In genomic region chr15:40070166-40070557, GRCh38 we compare ENCODE assay signal across 14 cellular contexts. TPM values are rescaled to one million over a fixed set of nuclear protein-coding genes. Genes with fewer than 3 reads are reported as not detected.
DNase-seq lines count a peak whose midpoint lies in the region; ATAC-seq, FAIRE-seq and TF ChIP-seq lines count a peak whose summit lies in the region.
"Had no signal": no experiment of that assay in that cellular context is flagged by ENCODE, and none has a peak within 500 bp of the region (broad histone marks: within the 10 kb centered on the region; RNA-seq: fewer than 3 reads in every experiment).

No MANE protein-coding gene starts in this region.

- H3K4me3 Mint-ChIP-seq in dendritic cell treated with granulocyte-macrophage colony-stimulating factor and Interleukin-4, amounts not matched to agents 40 ng/mL and 50 ng/mL, for 4 days = no peak overlapping the region
- H3K4me3 Mint-ChIP-seq: activated T-cell treated with anti-CD3 and anti-CD28 coated beads, Interleukin-2, amount 50 U/mL, for 4 hours had no signal

- ATAC-seq in IMR-90 (ENCODE audit: low read depth) (no peak), gastrocnemius medialis (no peak), GM21423 (IDR thresholded peaks at IDR 0.05; ENCODE audit: unreplicated experiment) (no peak)
- ATAC-seq: activated T-cell treated with anti-CD3 and anti-CD28 coated beads, Interleukin-2, amount 50 U/mL, for 4 hours had no signal

- H2AFZ ChIP-seq in IMR-90 (replicated peaks; ENCODE audit: low read length, poor library complexity) = no peak overlapping the region

- no peak for TF ChIP-seq RAD21 in IMR-90 (IDR thresholded peaks at IDR 0.05; ENCODE audit: low read length)

- no peaks in the 10 kb centered on the region for H3K36me3 Mint-ChIP-seq in dendritic cell treated with granulocyte-macrophage colony-stimulating factor and Interleukin-4, amounts not matched to agents 40 ng/mL and 50 ng/mL, for 4 days (ENCODE audit: low read depth)

- H4K91ac ChIP-seq in IMR-90 (ENCODE audit: insufficient read depth, low read depth, low read length) = no peak overlapping the region

- no peak overlapping the region for H2BK5ac ChIP-seq in IMR-90 (ENCODE audit: low read depth, low read length, poor library complexity, severe bottlenecking)

- TF ChIP-seq CTCF in D721Med (IDR thresholded peaks at IDR 0.05; ENCODE audit: insufficient read depth, missing control alignments) (no peak), IMR-90 (conservative IDR thresholded peaks at IDR 0.05; ENCODE audit: low read depth, low read length) (no peak), gastrocnemius medialis (IDR thresholded peaks at IDR 0.05 in 4 of 5, conservative IDR thresholded peaks at IDR 0.05 in 1 of 5) (no peak)

- H3K56ac ChIP-seq in IMR-90 (ENCODE audit: extremely low read depth, insufficient read depth, low read length) = no peak overlapping the region

- H4K20me1 ChIP-seq in IMR-90 (ENCODE audit: insufficient read depth, low read length) = no peaks in the 10 kb centered on the region

- peaks cover 12% of the 10 kb centered on the region for H3K27me3 Mint-ChIP-seq in dendritic cell treated with granulocyte-macrophage colony-stimulating factor and Interleukin-4, amounts not matched to agents 40 ng/mL and 50 ng/mL, for 4 days

- no peak overlapping the region for H2BK20ac ChIP-seq in IMR-90 (ENCODE audit: low read depth, low read length)

- H3K27ac ChIP-seq in IMR-90 (ENCODE audit: insufficient read depth, low read length) (no peak overlapping the region), gastrocnemius medialis (peak overlapping the region; percentile 76 to 88 (median 82))

- POLR2A ChIA-PET in IMR-90 (lab: Charles Lee; ENCODE audit: unreplicated experiment) = no interaction called here

- DNase-seq in D721Med (ENCODE audit: insufficient read length, low spot score) (peak; percentile 58), IMR-90 (no peak), gastrocnemius medialis (no peak), putamen (ENCODE audit: low spot score) (no peak), SW480 (ENCODE audit: low spot score) (no peak), NCI-H1694 treated with DMSO at 0.1 percent for 48 hours (lab: John Stamatoyannopoulos, UW) (no peak)
- DNase-seq: activated T-cell treated with anti-CD3 and anti-CD28 coated beads, Interleukin-2, amount 50 U/mL, for 4 hours; anterior cingulate cortex; KBM-7; NCI-H187 treated with DMSO at 0.1 percent for 48 hours; stimulated activated naive CD4-positive, alpha-beta T cell treated with Interleukin-2 at 50 U/mL for 16 hours had no signal

- H4K5ac ChIP-seq in IMR-90 (ENCODE audit: low read depth, low read length) = 0 out of 2 replicates have a peak overlapping the region, but pooled peaks have one; percentile 25

- H2AK9ac ChIP-seq in IMR-90 (replicated peaks; ENCODE audit: low read depth, low read length, poor library complexity) = peak overlapping the region; percentile 22

- H3K4ac ChIP-seq in IMR-90 (ENCODE audit: low read depth, low read length) = peak overlapping the region; percentile 84; the same call in 1 of the 2 replicates

- TF ChIP-seq POLR2A in IMR-90 (IDR thresholded peaks at IDR 0.05; ENCODE audit: low read depth, low read length) (no peak), gastrocnemius medialis (IDR thresholded peaks at IDR 0.05) (no peak)

- dilution Hi-C loops in IMR-90 (cut with HindIII; ENCODE audit: low sequenced_read_pairs, unreplicated experiment) = no loop called here

- FAIRE-seq in D721Med (lab: Jason Lieb, UNC) = no peak
- FAIRE-seq: H54 had no signal

- H3K14ac ChIP-seq in IMR-90 (replicated peaks; ENCODE audit: low read depth, low read length) = no peak overlapping the region

- H3K4me2 ChIP-seq in IMR-90 (ENCODE audit: low read depth, low read length) = no peak overlapping the region

- H3K9me3 Mint-ChIP-seq in dendritic cell treated with granulocyte-macrophage colony-stimulating factor and Interleukin-4, amounts not matched to agents 40 ng/mL and 50 ng/mL, for 4 days = peaks cover 8% of the 10 kb centered on the region
- H3K9me3 Mint-ChIP-seq: activated T-cell treated with anti-CD3 and anti-CD28 coated beads, Interleukin-2, amount 50 U/mL, for 4 hours had no signal

- no peak overlapping the region for H3K18ac ChIP-seq in IMR-90 (ENCODE audit: low read depth, low read length)

- 0 out of 3 replicates have a peak overlapping the region, but pooled peaks have one; percentile 36 for H2BK15ac ChIP-seq in IMR-90 (ENCODE audit: low read depth, low read length)

- H3K9me1 ChIP-seq in IMR-90 (ENCODE audit: insufficient read depth, low read length) = peaks cover under 1% of the 10 kb centered on the region

- H3K79me1 ChIP-seq in IMR-90 (ENCODE audit: low read depth in 1 of 2, low read length in 2 of 2) = no peaks in the 10 kb centered on the region

- H3K27me3 ChIP-seq in IMR-90 (ENCODE audit: control insufficient read depth, insufficient read depth, low read length) = no peaks in the 10 kb centered on the region
- H3K27me3 ChIP-seq in gastrocnemius medialis = no peaks in the 10 kb centered on the region

- intact Hi-C loops in IMR-90 (cut with micrococcal nuclease) = loop anchor here (1.0 kb wide), 1 partner anchor 9 kb away; no protein-coding TSS in a partner anchor
- intact Hi-C loops in dendritic cell treated with granulocyte-macrophage colony-stimulating factor and Interleukin-4, amounts not matched to agents 40 ng/mL and 50 ng/mL, for 4 days (cut with micrococcal nuclease) = no loop called here
- intact Hi-C loops in gastrocnemius medialis (cut with DNase I; ENCODE audit: low total_unique reads) = no loop called here

- CTCF ChIA-PET in IMR-90 (lab: Yijun Ruan, JAX) = interaction anchor here (0.6 kb wide), 1 partner anchor 211 kb away, joined by 3 read pairs; no protein-coding TSS in a partner anchor

- H4K8ac ChIP-seq in IMR-90 (ENCODE audit: low read depth in 2 of 2, low read length in 2 of 2) = no peak overlapping the region

- H3K27ac Mint-ChIP-seq in dendritic cell treated with granulocyte-macrophage colony-stimulating factor and Interleukin-4, amounts not matched to agents 40 ng/mL and 50 ng/mL, for 4 days = peak overlapping the region; percentile 61

- H3K9ac ChIP-seq in IMR-90 (ENCODE audit: low read depth, low read length) = no peak overlapping the region

- peaks cover 27% of the 10 kb centered on the region for H3K4me1 Mint-ChIP-seq in dendritic cell treated with granulocyte-macrophage colony-stimulating factor and Interleukin-4, amounts not matched to agents 40 ng/mL and 50 ng/mL, for 4 days (ENCODE audit: low read depth)

- no TSS peak for BruUV-seq in IMR-90 (replicated peaks; lab: Mats Ljungman, UMichigan)

- peaks cover 9% of the 10 kb centered on the region for H3K4me1 ChIP-seq in IMR-90 (ENCODE audit: control insufficient read depth, insufficient read depth, low read length)
- H3K4me1 ChIP-seq in gastrocnemius medialis = peaks cover 19 to 24% of the 10 kb centered on the region in 2 donors

- H3K23ac ChIP-seq in IMR-90 (ENCODE audit: low read depth, low read length) = no peak overlapping the region

- in situ Hi-C loops in IMR-90 (cut with MboI; ENCODE audit: low sequenced_read_pairs) = no loop called here
- in situ Hi-C loops in gastrocnemius medialis (cut with MboI; ENCODE audit: low sequenced_read_pairs in 4 of 4) = no loop called here

- 40% methylated on average over 1 of the region's 5 CpGs; no CpG with 5 or more reads in 1 of the 2 experiments for WGBS in IMR-90 (ENCODE audit: extremely low coverage in 2 of 2, insufficient read length in 1 of 2), 2 experiments

- no peak overlapping the region for H3K4me3 ChIP-seq in IMR-90 (ENCODE audit: insufficient read depth, low read depth, low read length)
- no peak overlapping the region for H3K4me3 ChIP-seq in gastrocnemius medialis

- H2AK5ac ChIP-seq in IMR-90 (ENCODE audit: low read depth, low read length) = no peak overlapping the region

- 0 out of 2 replicates have a peak overlapping the region, but pooled peaks have one; percentile 29 for H2BK120ac ChIP-seq in IMR-90 (ENCODE audit: low read depth, low read length)

- H3K36me3 ChIP-seq in IMR-90 (ENCODE audit: control insufficient read depth, insufficient read depth, low read length) (no peaks in the 10 kb centered on the region), gastrocnemius medialis (no peaks in the 10 kb centered on the region)

- H3K9me3 ChIP-seq in IMR-90 (ENCODE audit: control insufficient read depth, insufficient read depth, low read length) = no peaks in the 10 kb centered on the region
- H3K9me3 ChIP-seq in gastrocnemius medialis = no peaks in the 10 kb centered on the region

TF ChIP-seq in IMR-90, 13 proteins besides CTCF, POLR2A, EP300 and RAD21 (continues in another document):
- TF ChIP-seq SMC3 (IDR thresholded peaks at IDR 0.05; ENCODE audit: low read depth, low read length) (no peak), ELK1 (IDR thresholded peaks at IDR 0.05; ENCODE audit: borderline replicate concordance, low read depth, low read length) (no peak), MXI1 (IDR thresholded peaks at IDR 0.05; ENCODE audit: borderline replicate concordance, low read depth, low read length) (no peak), BHLHE40 (IDR thresholded peaks at IDR 0.05; ENCODE audit: low read depth, low read length) (no peak), MAFK (IDR thresholded peaks at IDR 0.05; ENCODE audit: low read depth, low read length) (no peak), CHD1 (IDR thresholded peaks at IDR 0.05; ENCODE audit: low read depth, low read length) (no peak), CEBPB (IDR thresholded peaks at IDR 0.05; ENCODE audit: low read depth, low read length) (no peak), RFX5 (IDR thresholded peaks at IDR 0.05; ENCODE audit: low read depth, low read length) (no peak), MAZ (IDR thresholded peaks at IDR 0.05; ENCODE audit: borderline replicate concordance, low read depth, low read length) (no peak)

RNA-seq across cellular contexts. Expression of gene SRP14, which starts 31.2 kb away (rescaled TPM):
- total RNA-seq in IMR-90 (2012; rRNA removed) (106 and 205 TPM in 2 replicates), gastrocnemius medialis (100 to 1,000 TPM; 180 to 244 (median 208) TPM)
- 295 and 296 TPM in 2 replicates for polyA plus RNA-seq in IMR-90 (2012; rRNA removed)
- polyA plus RNA-seq in IMR-90 (2012; cell fraction: cytosol; rRNA removed) = 198 and 487 TPM in 2 replicates
- 41.4 and 203 TPM in 2 replicates for polyA plus RNA-seq in IMR-90 (2012; cell fraction: nucleus; rRNA removed; ENCODE audit: low replicate concordance)

RNA-seq across cellular contexts. Expression of gene BMF, which starts 38.5 kb away (rescaled TPM):
- total RNA-seq in IMR-90 (2012; rRNA removed) = 1.7 and 2.9 TPM in 2 replicates
- polyA plus RNA-seq in IMR-90 (2012; rRNA removed) = 2.4 and 2.8 TPM in 2 replicates
- polyA plus RNA-seq in IMR-90 (2012; cell fraction: cytosol; rRNA removed) = 0.80 and 1.8 TPM in 2 replicates
- 6.6 and 11.7 TPM in 2 replicates for polyA plus RNA-seq in IMR-90 (2012; cell fraction: nucleus; rRNA removed; ENCODE audit: low replicate concordance)
- total RNA-seq in gastrocnemius medialis = 10 to 100 TPM in 1 of 4 donors, 1 to 10 TPM in 2, under 1 TPM in 1; 0.82 to 11.6 (median 3.2) TPM
